15 cellular contexts compared by ENCODE assay signal in genomic region chr19:31139871-31140505, GRCh38.
DNase-seq lines count a peak whose midpoint lies in the region; ATAC-seq and TF ChIP-seq lines count a peak whose summit lies in the region.
"Had no signal": no experiment of that assay in that cellular context is flagged by ENCODE, and none has a peak within 500 bp of the region (broad histone marks: within the 10 kb centered on the region; RNA-seq: fewer than 3 reads in every experiment).

No MANE protein-coding gene starts in this region.

- no peak for TF ChIP-seq CTCF in RWPE2 (IDR thresholded peaks at IDR 0.05; ENCODE audit: poor library complexity, severe bottlenecking)
- no peak for TF ChIP-seq CTCF in fibroblast of mammary gland (conservative IDR thresholded peaks at IDR 0.05; ENCODE audit: control insufficient read depth, insufficient read depth, low read depth, low read length)
- no peak for TF ChIP-seq CTCF in retinal pigment epithelial cell (conservative IDR thresholded peaks at IDR 0.05; ENCODE audit: low read depth, low read length)

- H3K4me3 Mint-ChIP-seq in naive thymus-derived CD8-positive, alpha-beta T cell: no peak overlapping the region
- H3K4me3 Mint-ChIP-seq: CD8-positive, alpha-beta T cell; stimulated activated naive CD8-positive, alpha-beta T cell treated with anti-CD3 and anti-CD28 coated beads, Interleukin-15, amount 100 ng/mL, for 72 hours had no signal

- peak; percentile 67; the same call in 2 of the 3 replicates for ATAC-seq in RWPE2 (ENCODE audit: low read depth)
- ATAC-seq in HG03460 (IDR thresholded peaks at IDR 0.05; ENCODE audit: unreplicated experiment): no peak
- ATAC-seq in naive thymus-derived CD8-positive, alpha-beta T cell: no peak
- ATAC-seq: CD8-positive, alpha-beta T cell; stimulated activated naive CD8-positive, alpha-beta T cell treated with anti-CD3 and anti-CD28 coated beads, Interleukin-15, amount 100 ng/mL, for 72 hours had no signal

- POLR2A ChIA-PET in naive thymus-derived CD8-positive, alpha-beta T cell (lab: Charles Lee): no interaction called here

- H3K27me3 Mint-ChIP-seq in naive thymus-derived CD8-positive, alpha-beta T cell: peaks cover 0 to 13% (median 10%) of the 10 kb centered on the region in 5 donors

- H3K36me3 Mint-ChIP-seq in naive thymus-derived CD8-positive, alpha-beta T cell: no peaks in the 10 kb centered on the region
- H3K36me3 Mint-ChIP-seq: CD8-positive, alpha-beta T cell had no signal

- peak; percentile 46 for DNase-seq in Daoy (ENCODE audit: low read depth)
- DNase-seq in RWPE2 (ENCODE audit: low spot score): no peak
- DNase-seq in fibroblast of mammary gland (ENCODE audit: low read depth): peak; percentile 83
- DNase-seq in retinal pigment epithelial cell (ENCODE audit: low read depth): peak; percentile 74
- DNase-seq in midbrain (lab: John Stamatoyannopoulos, UW): no peak
- DNase-seq in naive thymus-derived CD8-positive, alpha-beta T cell: no peak
- DNase-seq in NCI-H1694 (lab: John Stamatoyannopoulos, UW): no peak
- DNase-seq: activated CD4-positive, alpha-beta T cell treated with anti-CD3 and anti-CD28 coated beads, Interleukin-2, amount 50 U/mL, for 4 hours; activated gamma-delta T cell treated with Interleukin-2 at 50 U/mL for 16 hours; CD8-positive, alpha-beta T cell; erythroblast; NCI-H524 treated with DMSO at 0.1 percent for 48 hours; RPMI8226; stimulated activated naive CD8-positive, alpha-beta T cell treated with anti-CD3 and anti-CD28 coated beads, Interleukin-15, amount 100 ng/mL, for 72 hours had no signal

- peak overlapping the region; percentile 28 for H3K27ac ChIP-seq in RWPE2 (ENCODE audit: poor library complexity, severe bottlenecking)

- H3K27ac Mint-ChIP-seq in naive thymus-derived CD8-positive, alpha-beta T cell: peak overlapping the region in 1 of 10 donors; percentile 31
- H3K27ac Mint-ChIP-seq: CD8-positive, alpha-beta T cell; stimulated activated naive CD8-positive, alpha-beta T cell treated with anti-CD3 and anti-CD28 coated beads, Interleukin-15, amount 100 ng/mL, for 72 hours had no signal

- H3K36me3 ChIP-seq in RWPE2 (ENCODE audit: low read depth): no peaks in the 10 kb centered on the region

- H3K4me3 ChIP-seq in RWPE2 (ENCODE audit: severe bottlenecking): no peak overlapping the region
- H3K4me3 ChIP-seq in fibroblast of mammary gland (ENCODE audit: control insufficient read depth, low read depth, low read length): no peak overlapping the region
- H3K4me3 ChIP-seq in retinal pigment epithelial cell (ENCODE audit: low read length): no peak overlapping the region

- no peaks in the 10 kb centered on the region for H3K27me3 ChIP-seq in RWPE2 (ENCODE audit: insufficient read depth, poor library complexity, severe bottlenecking)

- H3K9me3 Mint-ChIP-seq in naive thymus-derived CD8-positive, alpha-beta T cell: no peaks in the 10 kb centered on the region
- H3K9me3 Mint-ChIP-seq: CD8-positive, alpha-beta T cell; stimulated activated naive CD8-positive, alpha-beta T cell treated with anti-CD3 and anti-CD28 coated beads, Interleukin-15, amount 100 ng/mL, for 72 hours had no signal

- no peaks in the 10 kb centered on the region for H3K4me1 Mint-ChIP-seq in naive thymus-derived CD8-positive, alpha-beta T cell
- H3K4me1 Mint-ChIP-seq: stimulated activated naive CD8-positive, alpha-beta T cell treated with anti-CD3 and anti-CD28 coated beads, Interleukin-15, amount 100 ng/mL, for 72 hours had no signal

- H3K9me3 ChIP-seq in RWPE2 (ENCODE audit: severe bottlenecking): no peaks in the 10 kb centered on the region

- H3K4me1 ChIP-seq in RWPE2 (ENCODE audit: insufficient read depth, poor library complexity, severe bottlenecking): peaks cover 26% of the 10 kb centered on the region

Comparison
In these comparisons a context has a peak if more than half of its experiments do, and no peak if none do; other contexts are left out.
1. DNase-seq: peak in Daoy (single experiment), fibroblast of mammary gland (single experiment) and retinal pigment epithelial cell (single experiment); none in RWPE2 (single experiment), midbrain (single experiment), naive thymus-derived CD8-positive, alpha-beta T cell (0 of 10) and NCI-H1694 (single experiment).